Comparison of ENCODE assay signal across 1 cellular context in the genomic region with DNA sequence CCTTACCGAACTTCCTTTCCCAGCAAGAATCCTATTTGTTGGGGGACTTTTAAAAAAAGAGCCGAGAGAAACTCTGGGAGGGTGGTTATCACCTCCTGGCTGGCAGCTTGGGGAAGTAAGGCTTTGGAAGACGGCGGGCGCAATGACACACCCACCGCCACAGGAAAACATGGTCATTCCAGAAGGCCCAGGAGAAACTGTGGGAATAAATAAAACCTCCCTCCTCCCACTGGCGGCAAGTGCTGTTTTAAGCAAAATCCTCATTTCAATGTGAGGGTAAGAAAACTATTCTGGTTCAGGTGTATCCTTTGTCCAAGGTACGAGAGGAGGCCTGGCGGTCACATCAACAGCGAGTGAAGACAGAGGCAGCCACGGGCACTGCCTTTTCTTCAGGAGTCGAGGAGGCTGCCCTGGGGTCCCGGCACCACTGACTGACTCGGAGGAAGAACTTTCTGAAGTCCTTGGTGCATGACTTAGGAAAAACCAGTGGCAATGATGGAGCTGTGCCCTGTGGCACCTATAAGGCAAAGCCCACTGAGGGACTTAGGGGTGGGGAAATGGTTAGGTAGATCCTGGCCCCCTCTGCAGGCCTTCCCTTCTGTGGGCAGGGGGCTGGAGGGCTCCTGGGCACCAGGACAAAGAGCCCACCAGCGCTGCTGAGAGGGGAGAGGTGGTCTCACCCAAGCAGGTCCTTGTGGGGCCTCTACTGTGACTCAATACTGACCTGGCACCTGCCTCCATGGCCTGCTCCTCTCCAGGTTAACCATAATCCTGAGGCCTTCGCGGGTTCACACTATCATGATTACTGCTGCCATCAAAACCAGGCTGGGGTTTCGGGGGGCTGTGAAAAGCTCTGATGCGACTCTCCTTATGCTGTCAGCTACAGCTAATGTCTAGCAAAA.
TF ChIP-seq lines count a peak whose summit lies in the region.

No MANE protein-coding gene starts in this region.

TF ChIP-seq in HepG2, 621 proteins besides CTCF, POLR2A, EP300 and RAD21:
- TF ChIP-seq ZFY (CRISPR knock-in tag; IDR thresholded peaks at IDR 0.05) (peak; percentile 16; the same call in 1 of the 2 replicates), RBM22 (optimal IDR thresholded peaks at IDR 0.05; ENCODE audit: low read length) (peak; percentile 46)
- TF ChIP-seq, protein P1, sequence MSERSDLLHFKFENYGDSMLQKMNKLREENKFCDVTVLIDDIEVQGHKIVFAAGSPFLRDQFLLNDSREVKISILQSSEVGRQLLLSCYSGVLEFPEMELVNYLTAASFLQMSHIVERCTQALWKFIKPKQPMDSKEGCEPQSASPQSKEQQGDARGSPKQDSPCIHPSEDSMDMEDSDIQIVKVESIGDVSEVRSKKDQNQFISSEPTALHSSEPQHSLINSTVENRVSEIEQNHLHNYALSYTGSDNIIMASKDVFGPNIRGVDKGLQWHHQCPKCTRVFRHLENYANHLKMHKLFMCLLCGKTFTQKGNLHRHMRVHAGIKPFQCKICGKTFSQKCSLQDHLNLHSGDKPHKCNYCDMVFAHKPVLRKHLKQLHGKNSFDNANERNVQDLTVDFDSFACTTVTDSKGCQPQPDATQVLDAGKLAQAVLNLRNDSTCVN (CRISPR knock-in tag; IDR thresholded peaks at IDR 0.05; ENCODE audit: borderline replicate concordance) = no peak
TF ChIP-seq in HepG2: peak in this region for 2.
